In genomic region chr4:76702440-76703122, GRCh38 we compare ENCODE assay signal across 17 cellular contexts.
A peak's percentile ranks its signal among the peaks of the same experiment; 100 is the strongest.
DNase-seq lines count a peak whose midpoint lies in the region; ATAC-seq and TF ChIP-seq lines count a peak whose summit lies in the region.
"Had no signal": no experiment of that assay in that cellular context is flagged by ENCODE, and none has a peak within 500 bp of the region (broad histone marks: within the 10 kb centered on the region; RNA-seq: fewer than 3 reads in every experiment).

No MANE protein-coding gene starts in this region.

- no peak for TF ChIP-seq CTCF in IMR-90 (conservative IDR thresholded peaks at IDR 0.05; ENCODE audit: low read depth, low read length)
- TF ChIP-seq CTCF in colonic mucosa (IDR thresholded peaks at IDR 0.05), result no peak
- no peak for TF ChIP-seq CTCF in nephron (IDR thresholded peaks at IDR 0.05; ENCODE audit: unreplicated experiment in 3 of 3)
- TF ChIP-seq CTCF in A673 (conservative IDR thresholded peaks at IDR 0.05; ENCODE audit: low read depth, low read length), result no peak

- H2AK5ac ChIP-seq in IMR-90 (ENCODE audit: low read depth, low read length), result peak overlapping the region; percentile 73

- dilution Hi-C loops in IMR-90 (cut with HindIII; ENCODE audit: low sequenced_read_pairs, unreplicated experiment), result no loop called here

- H3K4me2 ChIP-seq in IMR-90 (ENCODE audit: low read depth, low read length), result peak overlapping the region; percentile 21; the same call in 1 of the 2 replicates

- peak overlapping the region; percentile 58; the same call in 1 of the 2 replicates for H4K5ac ChIP-seq in IMR-90 (ENCODE audit: low read depth, low read length)

- peak overlapping the region; percentile 84 for H2BK120ac ChIP-seq in IMR-90 (ENCODE audit: low read depth, low read length)

- peaks cover 21% of the 10 kb centered on the region for H3K36me3 Mint-ChIP-seq in nephron (ENCODE audit: low read depth)

- no peak for TF ChIP-seq POLR2A in IMR-90 (IDR thresholded peaks at IDR 0.05; ENCODE audit: low read depth, low read length)

- peaks cover 75% of the 10 kb centered on the region for H3K4me1 Mint-ChIP-seq in nephron

- BruUV-seq in IMR-90 (replicated peaks; lab: Mats Ljungman, UMichigan) (no TSS peak), A673 (replicated peaks; lab: Mats Ljungman, UMichigan) (no TSS peak)

- no CpG with 5 or more reads among the region's 4 CpGs for WGBS in IMR-90 (ENCODE audit: extremely low coverage in 2 of 2, insufficient read length in 1 of 2), 2 experiments

- H3K27ac Mint-ChIP-seq in nephron, result peak overlapping the region; percentile 56 to 80 (median 74)
- H3K27ac Mint-ChIP-seq: activated T-helper 2 cell treated with anti-CD3 and anti-CD28 coated beads, Interferon-gamma antibody, Interleukin-2, Interleukin-4, amounts not matched to agents 10 μg/mL and 5 μg/mL and 100 μg/mL, durations not matched to agents 14 hours and 24 hours and 36 hours; stimulated activated naive CD8-positive, alpha-beta T cell treated with anti-CD3 and anti-CD28 coated beads, Interleukin-15, amount 100 ng/mL, for 72 hours had no signal

- H4K20me1 ChIP-seq in IMR-90 (ENCODE audit: insufficient read depth, low read length), result no peaks in the 10 kb centered on the region

- H2AFZ ChIP-seq in IMR-90 (replicated peaks; ENCODE audit: low read length, poor library complexity), result no peak overlapping the region

- ATAC-seq in IMR-90 (ENCODE audit: low read depth), result no peak
- ATAC-seq: stimulated activated naive CD8-positive, alpha-beta T cell treated with anti-CD3 and anti-CD28 coated beads, Interleukin-15, amount 100 ng/mL, for 72 hours had no signal

- peak overlapping the region; percentile 82; the same call in 2 of the 3 replicates for H2BK15ac ChIP-seq in IMR-90 (ENCODE audit: low read depth, low read length)

- peaks cover 24% of the 10 kb centered on the region for H3K9me1 ChIP-seq in IMR-90 (ENCODE audit: insufficient read depth, low read length)

- peak overlapping the region; percentile 74 for H3K14ac ChIP-seq in IMR-90 (replicated peaks; ENCODE audit: low read depth, low read length)

- H3K27ac ChIP-seq in IMR-90 (ENCODE audit: insufficient read depth, low read length) (peak overlapping the region; percentile 43; the same call in 1 of the 2 replicates), colonic mucosa (peak overlapping the region; percentile 92), A673 (ENCODE audit: low read depth, low read length, poor library complexity, severe bottlenecking) (no peak overlapping the region)
- H3K27ac ChIP-seq: SK-N-MC had no signal

- no peaks in the 10 kb centered on the region for H3K9me3 Mint-ChIP-seq in nephron
- H3K9me3 Mint-ChIP-seq: activated T-helper 2 cell treated with anti-CD3 and anti-CD28 coated beads, Interferon-gamma antibody, Interleukin-2, Interleukin-4, amounts not matched to agents 10 μg/mL and 5 μg/mL and 100 μg/mL, durations not matched to agents 14 hours and 24 hours and 36 hours; stimulated activated naive CD8-positive, alpha-beta T cell treated with anti-CD3 and anti-CD28 coated beads, Interleukin-15, amount 100 ng/mL, for 72 hours had no signal

- peaks cover 36 to 88% of the 10 kb centered on the region in 2 experiments for H3K79me1 ChIP-seq in IMR-90 (ENCODE audit: low read depth in 1 of 2, low read length in 2 of 2)

- H3K27me3 ChIP-seq in IMR-90 (ENCODE audit: control insufficient read depth, insufficient read depth, low read length) (no peaks in the 10 kb centered on the region), colonic mucosa (no peaks in the 10 kb centered on the region), A673 (replicated peaks; ENCODE audit: insufficient read depth, low read depth, low read length, poor library complexity) (no peaks in the 10 kb centered on the region)

- peaks cover 36% of the 10 kb centered on the region for H3K4me1 ChIP-seq in IMR-90 (ENCODE audit: control insufficient read depth, insufficient read depth, low read length)
- H3K4me1 ChIP-seq in colonic mucosa, result peaks cover 18% of the 10 kb centered on the region
- peaks cover 12% of the 10 kb centered on the region for H3K4me1 ChIP-seq in A673 (ENCODE audit: insufficient read depth, low read length, poor library complexity, severe bottlenecking)

- DNase-seq in ELF-1 (ENCODE audit: low read depth, low spot score) (peak; percentile 51), IMR-90 (no peak), colonic mucosa (no peak), GDM1 (lab: John Stamatoyannopoulos, UW) (no peak), NCI-H446 (lab: John Stamatoyannopoulos, UW) (no peak), A673 (ENCODE audit: low spot score) (no peak)
- DNase-seq in stimulated activated CD4-positive, alpha-beta T cell treated with anti-CD3 and anti-CD28 coated beads, Interleukin-4, amount 100 ng/mL, for 24 hours, result no peak
- DNase-seq: activated CD8-positive, alpha-beta memory T cell treated with anti-CD3 and anti-CD28 coated beads for 24 hours; anterior cingulate cortex; hippocampal formation; left ventricle myocardium inferior; NCI-H2171; nucleus accumbens; stimulated activated naive CD8-positive, alpha-beta T cell treated with anti-CD3 and anti-CD28 coated beads, Interleukin-15, amount 100 ng/mL, for 72 hours had no signal

- POLR2A ChIA-PET in IMR-90 (lab: Charles Lee; ENCODE audit: unreplicated experiment), result interaction anchor here (0.5 kb wide), 1 partner anchor 9 kb away, joined by 10 read pairs; no protein-coding TSS in a partner anchor
- POLR2A ChIA-PET in A673 (lab: Charles Lee; ENCODE audit: low non-redundant PET), result no interaction called here

- peak overlapping the region; percentile 67; the same call in 1 of the 2 replicates for H3K23ac ChIP-seq in IMR-90 (ENCODE audit: low read depth, low read length)

- peak overlapping the region; percentile 47 to 57; a peak in 2 of 4 replicates for H4K8ac ChIP-seq in IMR-90 (ENCODE audit: low read depth in 2 of 2, low read length in 2 of 2)

- peak overlapping the region; percentile 78 for H2BK20ac ChIP-seq in IMR-90 (ENCODE audit: low read depth, low read length)

- H2BK5ac ChIP-seq in IMR-90 (ENCODE audit: low read depth, low read length, poor library complexity, severe bottlenecking), result peak overlapping the region; percentile 99

- H4K91ac ChIP-seq in IMR-90 (ENCODE audit: insufficient read depth, low read depth, low read length), result peak overlapping the region; percentile 86

- H3K18ac ChIP-seq in IMR-90 (ENCODE audit: low read depth, low read length), result peak overlapping the region; percentile 45

- H3K9me3 ChIP-seq in IMR-90 (ENCODE audit: control insufficient read depth, insufficient read depth, low read length) (no peaks in the 10 kb centered on the region), colonic mucosa (no peaks in the 10 kb centered on the region), A673 (ENCODE audit: low read depth, low read length, poor library complexity, severe bottlenecking) (no peaks in the 10 kb centered on the region)
- H3K9me3 ChIP-seq: left ventricle myocardium inferior had no signal

- peaks cover 8% of the 10 kb centered on the region for H3K27me3 Mint-ChIP-seq in nephron (ENCODE audit: low read depth)

- no peak overlapping the region for H2AK9ac ChIP-seq in IMR-90 (replicated peaks; ENCODE audit: low read depth, low read length, poor library complexity)

- no peak overlapping the region; the same call in 1 of the 2 replicates for H3K56ac ChIP-seq in IMR-90 (ENCODE audit: extremely low read depth, insufficient read depth, low read length)

- TF ChIP-seq RAD21 in IMR-90 (IDR thresholded peaks at IDR 0.05; ENCODE audit: low read length), result no peak

- intact Hi-C loops in IMR-90 (cut with micrococcal nuclease), result no loop called here
- intact Hi-C loops in colonic mucosa (cut with DNase I), result no loop called here
- intact Hi-C loops in A673 (cut with micrococcal nuclease; ENCODE audit: unreplicated experiment), result no loop called here

- H3K4me3 ChIP-seq in IMR-90 (ENCODE audit: insufficient read depth, low read depth, low read length) (no peak overlapping the region), colonic mucosa (no peak overlapping the region), A673 (ENCODE audit: low read depth, low read length, poor library complexity, severe bottlenecking) (no peak overlapping the region)
- H3K4me3 ChIP-seq: left ventricle myocardium inferior, SK-N-MC had no signal

- peak overlapping the region; percentile 80 for H3K4ac ChIP-seq in IMR-90 (ENCODE audit: low read depth, low read length)

- CTCF ChIA-PET in IMR-90 (lab: Yijun Ruan, JAX), result interaction anchor here (0.8 to 1.4 kb wide), 3 partner anchors 20 to 51 kb away, joined by 3 to 4 read pairs (median 3); no protein-coding TSS in a partner anchor
- CTCF ChIA-PET in A673 (lab: Charles Lee), result interaction anchor here (0.5 to 0.6 kb wide), 2 partner anchors 30 to 55 kb away, joined by 5 to 10 read pairs; no protein-coding TSS in a partner anchor

- H3K36me3 ChIP-seq in IMR-90 (ENCODE audit: control insufficient read depth, insufficient read depth, low read length) (no peaks in the 10 kb centered on the region), colonic mucosa (no peaks in the 10 kb centered on the region), A673 (ENCODE audit: insufficient read depth, low read length, poor library complexity, severe bottlenecking) (no peaks in the 10 kb centered on the region)
- H3K36me3 ChIP-seq: left ventricle myocardium inferior had no signal

- no peak overlapping the region for H3K4me3 Mint-ChIP-seq in nephron
- H3K4me3 Mint-ChIP-seq: stimulated activated naive CD8-positive, alpha-beta T cell treated with anti-CD3 and anti-CD28 coated beads, Interleukin-15, amount 100 ng/mL, for 72 hours had no signal

- H3K9ac ChIP-seq in IMR-90 (ENCODE audit: low read depth, low read length) (peak overlapping the region; percentile 29; the same call in 1 of the 2 replicates), colonic mucosa (ENCODE audit: low read depth in 2 of 2, low read length in 2 of 2) (peak overlapping the region; percentile 41 to 81)

- in situ Hi-C loops in IMR-90 (cut with MboI; ENCODE audit: low sequenced_read_pairs), result no loop called here

TF ChIP-seq in IMR-90, 13 proteins besides CTCF, POLR2A, EP300 and RAD21:
- TF ChIP-seq MAZ (IDR thresholded peaks at IDR 0.05; ENCODE audit: borderline replicate concordance, low read depth, low read length) (no peak), RCOR1 (IDR thresholded peaks at IDR 0.05; ENCODE audit: insufficient replicate concordance, low read length) (no peak)
TF ChIP-seq in IMR-90: peak in this region for 0.
